In genomic region chr7:139782932-139783331, GRCh38 we compare ENCODE assay signal across 23 cellular contexts. TPM values are rescaled to one million over a fixed set of nuclear protein-coding genes. Genes with fewer than 3 reads are reported as not detected.
DNase-seq lines count a peak whose midpoint lies in the region; ATAC-seq and TF ChIP-seq lines count a peak whose summit lies in the region.
"Had no signal": no experiment of that assay in that cellular context is flagged by ENCODE, and none has a peak within 500 bp of the region (broad histone marks: within the 10 kb centered on the region; RNA-seq: fewer than 3 reads in every experiment).

No MANE protein-coding gene starts in this region.

- in situ Hi-C loops in HAP-1 (cut with MboI; ENCODE audit: low sequenced_read_pairs): no loop called here

- TF ChIP-seq CTCF in RWPE2 (IDR thresholded peaks at IDR 0.05; ENCODE audit: poor library complexity, severe bottlenecking) (no peak), upper lobe of right lung (IDR thresholded peaks at IDR 0.05) (no peak)

- H3K4me1 Mint-ChIP-seq in T-helper 2 cell treated with Interferon-gamma antibody and Interleukin-4, amounts not matched to agents 5 μg/mL and 100 μg/mL, for 36 hours (ENCODE audit: low read depth): peaks cover 7% of the 10 kb centered on the region

- ATAC-seq in RWPE2 (ENCODE audit: low read depth): no peak
- ATAC-seq in left lobe of liver: peak; percentile 64
- no peak for ATAC-seq in upper lobe of right lung

- H3K36me3 ChIP-seq in HAP-1 (replicated peaks) (no peaks in the 10 kb centered on the region), RWPE2 (ENCODE audit: low read depth) (no peaks in the 10 kb centered on the region), upper lobe of right lung (no peaks in the 10 kb centered on the region)

- no peak overlapping the region for H3K27ac Mint-ChIP-seq in T-helper 2 cell treated with Interferon-gamma antibody and Interleukin-4, amounts not matched to agents 5 μg/mL and 100 μg/mL, for 36 hours
- H3K27ac Mint-ChIP-seq: CD4-positive, alpha-beta memory T cell had no signal

- H3K4me1 ChIP-seq in HAP-1 (peaks cover 13% of the 10 kb centered on the region), RWPE2 (ENCODE audit: insufficient read depth, poor library complexity, severe bottlenecking) (peaks cover 13% of the 10 kb centered on the region), upper lobe of right lung (peaks cover 4% of the 10 kb centered on the region)

- H3K36me3 Mint-ChIP-seq in T-helper 2 cell treated with Interferon-gamma antibody and Interleukin-4, amounts not matched to agents 5 μg/mL and 100 μg/mL, for 36 hours (ENCODE audit: low read depth): no peaks in the 10 kb centered on the region

- no peaks in the 10 kb centered on the region for H3K9me3 Mint-ChIP-seq in T-helper 2 cell treated with Interferon-gamma antibody and Interleukin-4, amounts not matched to agents 5 μg/mL and 100 μg/mL, for 36 hours

- DNase-seq in HAP-1 (ENCODE audit: low spot score in 2 of 2) (peak; percentile 23 to 25), RWPE2 (ENCODE audit: low spot score) (no peak), astrocyte of the hippocampus (ENCODE audit: low read depth, low spot score) (peak; percentile 59), left lobe of liver (ENCODE audit: low spot score) (no peak), upper lobe of right lung (no peak)
- DNase-seq in T-helper 2 cell treated with Interferon-gamma antibody and Interleukin-4, amounts not matched to agents 5 μg/mL and 100 μg/mL, for 36 hours (ENCODE audit: low spot score): no peak
- no peak for DNase-seq in activated CD4-positive, CD25-positive, alpha-beta regulatory T cell treated with anti-CD3 and anti-CD28 coated beads, Interleukin-2, amount 50 U/mL, for 72 hours
- DNase-seq in NK-92 treated with Interleukin-12 subunit alpha and Interleukin-12 subunit beta, amount 100 ng/mL, for 24 hours (lab: John Stamatoyannopoulos, UW): no peak
- DNase-seq: AML-193; CD4-positive, alpha-beta memory T cell; COR-L47; GDM1; GOT3; IMR-90; NCI-H1092 treated with DMSO at 0.1 percent for 48 hours; NCI-H187; NCI-H2171 treated with DMSO at 0.1 percent for 48 hours; NCI-H524; NCI-H774; RPMI8226; SHP77 had no signal

- no peaks in the 10 kb centered on the region for H3K27me3 ChIP-seq in HAP-1 (ENCODE audit: low read depth)
- no peaks in the 10 kb centered on the region for H3K27me3 ChIP-seq in RWPE2 (ENCODE audit: insufficient read depth, poor library complexity, severe bottlenecking)
- no peaks in the 10 kb centered on the region for H3K27me3 ChIP-seq in upper lobe of right lung
- H3K27me3 ChIP-seq: BLaER1 treated with 17β-estradiol and CSF1 and Interleukin-3, amounts not matched to agents 10 nM and 100 nM had no signal

- H3K27ac ChIP-seq in RWPE2 (ENCODE audit: poor library complexity, severe bottlenecking) (peak overlapping the region; percentile 20), upper lobe of right lung (no peak overlapping the region)
- H3K27ac ChIP-seq: BLaER1 treated with 17β-estradiol and CSF1 and Interleukin-3, amounts not matched to agents 10 nM and 100 nM; KMS-11 had no signal

- no peak overlapping the region for H3K4me3 Mint-ChIP-seq in T-helper 2 cell treated with Interferon-gamma antibody and Interleukin-4, amounts not matched to agents 5 μg/mL and 100 μg/mL, for 36 hours
- H3K4me3 Mint-ChIP-seq: CD4-positive, alpha-beta memory T cell had no signal

- H3K27me3 Mint-ChIP-seq in T-helper 2 cell treated with Interferon-gamma antibody and Interleukin-4, amounts not matched to agents 5 μg/mL and 100 μg/mL, for 36 hours (ENCODE audit: low read depth): peaks cover 23% of the 10 kb centered on the region

- H3K4me3 ChIP-seq in HAP-1: no peak overlapping the region
- no peak overlapping the region for H3K4me3 ChIP-seq in RWPE2 (ENCODE audit: severe bottlenecking)
- no peak overlapping the region for H3K4me3 ChIP-seq in upper lobe of right lung
- H3K4me3 ChIP-seq: BLaER1 treated with 17β-estradiol and CSF1 and Interleukin-3, amounts not matched to agents 10 nM and 100 nM had no signal

- intact Hi-C loops in upper lobe of right lung (cut with DNase I): loop anchor here (10.0 kb wide), 1 partner anchor 212 kb away; no protein-coding TSS in a partner anchor

- no peaks in the 10 kb centered on the region for H3K9me3 ChIP-seq in HAP-1
- no peaks in the 10 kb centered on the region for H3K9me3 ChIP-seq in RWPE2 (ENCODE audit: severe bottlenecking)
- no peaks in the 10 kb centered on the region for H3K9me3 ChIP-seq in upper lobe of right lung
- H3K9me3 ChIP-seq: BLaER1 treated with 17β-estradiol and CSF1 and Interleukin-3, amounts not matched to agents 10 nM and 100 nM had no signal

RNA-seq across cellular contexts. Expression of gene HIPK2, which starts 5.1 kb away (rescaled TPM):
- total RNA-seq in left lobe of liver: 63.7 TPM
- 64.3 TPM for total RNA-seq in upper lobe of right lung

RNA-seq across cellular contexts. Expression of gene TBXAS1, which starts 46.1 kb away (rescaled TPM):
- 6.6 TPM for total RNA-seq in left lobe of liver
- total RNA-seq in upper lobe of right lung: 65.4 TPM

Comparison
In these comparisons a context has a peak if more than half of its experiments do, and no peak if none do; other contexts are left out.
1. DNase-seq: peak in HAP-1 (2 of 2) and astrocyte of the hippocampus (single experiment); none in RWPE2 (single experiment), left lobe of liver (single experiment), T-helper 2 cell treated with Interferon-gamma antibody and Interleukin-4, amounts not matched to agents 5 μg/mL and 100 μg/mL, for 36 hours (single experiment), upper lobe of right lung (single experiment), activated CD4-positive, CD25-positive, alpha-beta regulatory T cell treated with anti-CD3 and anti-CD28 coated beads, Interleukin-2, amount 50 U/mL, for 72 hours (single experiment) and NK-92 treated with Interleukin-12 subunit alpha and Interleukin-12 subunit beta, amount 100 ng/mL, for 24 hours (single experiment).